ENCODE assay signal across 18 cellular contexts in genomic region chr14:54085841-54086240, GRCh38.
"Had no signal": no experiment of that assay in that cellular context is flagged by ENCODE, and none has a peak within 500 bp of the region (broad histone marks: within the 10 kb centered on the region; RNA-seq: fewer than 3 reads in every experiment).

No MANE protein-coding gene starts in this region.

- H3K36me3 Mint-ChIP-seq: brain; natural killer cell treated with Interleukin-12 subunit alpha and Interleukin-12 subunit beta and Interleukin-15 and Interleukin-18, amount 100 ng/mL, for 72 hours; WTC11 had no signal

- H3K9me3 ChIP-seq: adrenal gland had no signal

- H3K27ac ChIP-seq: adrenal gland, foreskin keratinocyte had no signal

- H3K9me3 Mint-ChIP-seq: activated CD4-positive, alpha-beta T cell treated with anti-CD3 and anti-CD28 coated beads, Interleukin-2, amount 10 ng/mL, durations not matched to agents 24 days and 14 days had no signal

- ATAC-seq: effector memory CD8-positive, alpha-beta T cell; foreskin keratinocyte; left colon; natural killer cell treated with Interleukin-12 subunit alpha and Interleukin-12 subunit beta and Interleukin-15 and Interleukin-18, amount 100 ng/mL, for 72 hours; SK-N-SH treated with all-trans-retinoic acid at 6 μM for 48 hours; T-helper 17 cell; WTC11 had no signal

- H3K4me3 Mint-ChIP-seq: activated CD4-positive, alpha-beta T cell treated with anti-CD3 and anti-CD28 coated beads, Interleukin-2, amount 10 ng/mL, durations not matched to agents 24 days and 14 days; brain; central memory CD8-positive, alpha-beta T cell; effector memory CD8-positive, alpha-beta T cell; natural killer cell treated with Interleukin-12 subunit alpha and Interleukin-12 subunit beta and Interleukin-15 and Interleukin-18, amount 100 ng/mL, for 72 hours; T-helper 17 cell; WTC11 had no signal

- H3K27me3 ChIP-seq: adrenal gland, foreskin keratinocyte had no signal

- H3K36me3 ChIP-seq: adrenal gland had no signal

- H3K27ac Mint-ChIP-seq: activated CD4-positive, alpha-beta T cell treated with anti-CD3 and anti-CD28 coated beads, Interleukin-2, amount 10 ng/mL, durations not matched to agents 24 days and 14 days; brain; effector memory CD8-positive, alpha-beta T cell; natural killer cell treated with Interleukin-12 subunit alpha and Interleukin-12 subunit beta and Interleukin-15 and Interleukin-18, amount 100 ng/mL, for 72 hours; progenitor cell of endocrine pancreas; T-helper 17 cell; WTC11 had no signal

- DNase-seq: activated CD4-positive, alpha-beta T cell treated with anti-CD3 and anti-CD28 coated beads, Interleukin-2, amount 10 ng/mL, durations not matched to agents 24 days and 14 days; activated naive CD4-positive, alpha-beta T cell treated with Interleukin-2 at 50 U/mL for 16 hours; adrenal gland; effector memory CD8-positive, alpha-beta T cell; erythroblast; foreskin keratinocyte; left colon; occipital lobe; stimulated activated CD4-positive, alpha-beta T cell treated with anti-CD3 and anti-CD28 coated beads, Interleukin-2, amount 100 ng/mL, for 48 hours; stimulated activated naive CD4-positive, alpha-beta T cell treated with Interleukin-2 at 50 U/mL for 16 hours; T-helper 17 cell had no signal

- H3K4me1 ChIP-seq: foreskin keratinocyte had no signal

- H3K4me3 ChIP-seq: adrenal gland, lung had no signal

- H3K27me3 Mint-ChIP-seq: activated CD4-positive, alpha-beta T cell treated with anti-CD3 and anti-CD28 coated beads, Interleukin-2, amount 10 ng/mL, durations not matched to agents 24 days and 14 days; brain; central memory CD8-positive, alpha-beta T cell; effector memory CD8-positive, alpha-beta T cell; natural killer cell treated with Interleukin-12 subunit alpha and Interleukin-12 subunit beta and Interleukin-15 and Interleukin-18, amount 100 ng/mL, for 72 hours; progenitor cell of endocrine pancreas had no signal

- H3K4me1 Mint-ChIP-seq: activated CD4-positive, alpha-beta T cell treated with anti-CD3 and anti-CD28 coated beads, Interleukin-2, amount 10 ng/mL, durations not matched to agents 24 days and 14 days; brain; central memory CD8-positive, alpha-beta T cell; T-helper 17 cell had no signal
